ENCODE assay signal across 8 cellular contexts in the genomic region with DNA sequence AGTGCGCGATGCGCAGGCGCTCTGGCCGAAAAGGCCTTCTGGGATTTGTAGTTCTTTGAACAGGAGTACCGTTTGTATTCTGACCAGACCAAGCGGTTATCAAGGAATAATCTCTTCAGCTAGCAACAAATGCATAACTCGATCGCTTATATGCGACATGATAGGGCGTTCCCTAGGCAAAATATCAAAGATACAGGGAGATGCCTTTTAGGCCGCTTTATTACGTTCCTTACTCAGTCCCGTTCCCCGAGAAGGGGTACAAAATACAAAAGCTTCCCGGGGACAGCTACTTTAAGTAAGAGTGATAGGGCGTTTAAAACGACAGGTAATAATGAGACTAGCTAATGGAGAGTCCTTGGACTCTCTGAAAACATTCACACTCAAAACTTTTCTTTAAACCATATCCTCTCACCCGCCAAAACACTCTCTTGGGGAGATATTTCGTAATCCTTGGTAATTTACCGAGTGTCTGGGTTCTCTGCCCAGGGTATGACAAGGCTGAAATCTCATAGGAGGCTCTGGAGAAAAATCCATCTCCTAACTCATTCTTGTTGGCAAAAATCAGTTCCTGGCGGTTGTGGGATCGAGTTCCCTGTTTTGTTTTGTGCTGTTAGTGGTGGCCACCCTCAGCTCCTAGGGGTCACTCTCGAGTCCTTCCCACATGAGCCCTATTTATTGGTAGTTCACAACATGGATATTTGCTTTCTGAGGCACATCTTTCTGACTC. TPM values are rescaled to one million over a fixed set of nuclear protein-coding genes. Genes with fewer than 3 reads are reported as not detected.
DNase-seq lines count a peak whose midpoint lies in the region; ATAC-seq and TF ChIP-seq lines count a peak whose summit lies in the region.

No MANE protein-coding gene starts in this region.

- H3K4me3 ChIP-seq in astrocyte of the spinal cord (ENCODE audit: low read depth, low read length), result peak overlapping the region; percentile 77

- intact Hi-C loops in CD14-positive monocyte (cut with micrococcal nuclease), result loop anchor here (2.0 to 5.0 kb wide), 4 partner anchors 41 to 305 kb away; partner anchors contain the start of genes ADCK1 (in 2 of the 2), ALKBH1 (in 1 of the 2), SLIRP (in 1 of the 2) and VIPAS39 (in 1 of the 2)

- H3K27me3 Mint-ChIP-seq in CD14-positive monocyte (ENCODE audit: low read depth in 3 of 3), result peaks cover 2 to 3% (median 2%) of the 10 kb centered on the region in 3 donors

- in situ Hi-C loops in astrocyte of the spinal cord (cut with HindIII; ENCODE audit: low sequenced_read_pairs), result no loop called here

- peaks cover 12 to 13% of the 10 kb centered on the region in 2 donors for H3K36me3 Mint-ChIP-seq in CD14-positive monocyte

- peak; percentile 29 for TF ChIP-seq CTCF in CD14-positive monocyte (IDR thresholded peaks at IDR 0.05)
- peak; percentile 23 for TF ChIP-seq CTCF in astrocyte of the spinal cord (IDR thresholded peaks at IDR 0.05; ENCODE audit: low read depth, low read length)

- H3K27ac Mint-ChIP-seq in CD14-positive monocyte, result peak overlapping the region; percentile 34 to 99 (median 97)

- H3K4me1 Mint-ChIP-seq in CD14-positive monocyte, result peaks cover 32% of the 10 kb centered on the region

- DNase-seq in CD14-positive monocyte (ENCODE audit: low spot score) (no peak), NOMO-1 treated with DMSO at 0.1 percent for 48 hours (lab: John Stamatoyannopoulos, UW; ENCODE audit: unreplicated experiment) (peak; percentile 97), astrocyte of the spinal cord (ENCODE audit: low read depth, low spot score) (no peak), hippocampal formation (lab: John Stamatoyannopoulos, UW) (peak; percentile 11 to 97), putamen (ENCODE audit: low spot score) (peak; percentile 34), GM19238 (ENCODE audit: insufficient read length, low spot score) (no peak)

- peak; percentile 21 for ATAC-seq in GM18868 (IDR thresholded peaks at IDR 0.05; ENCODE audit: unreplicated experiment)
- ATAC-seq in HG03139 (IDR thresholded peaks at IDR 0.05; ENCODE audit: unreplicated experiment), result peak; percentile 22

- peak overlapping the region; percentile 93 to 97 for H3K4me3 Mint-ChIP-seq in CD14-positive monocyte

- peaks cover 0 to 2% (median 0%) of the 10 kb centered on the region in 7 donors for H3K9me3 Mint-ChIP-seq in CD14-positive monocyte

RNA-seq across cellular contexts. Expression of gene SNW1, which starts 0.4 kb away (rescaled TPM):
- 10 to 100 TPM; 50.6 to 74.6 TPM for polyA plus RNA-seq in CD14-positive monocyte

RNA-seq across cellular contexts. Expression of gene ADCK1, which starts 38.5 kb away (rescaled TPM):
- 1 to 10 TPM; 3.7 to 5.4 TPM for polyA plus RNA-seq in CD14-positive monocyte

RNA-seq across cellular contexts. Expression of gene SLIRP, which starts 53.5 kb away (rescaled TPM):
- polyA plus RNA-seq in CD14-positive monocyte, result 100 to 1,000 TPM; 323 to 402 TPM

RNA-seq across cellular contexts. Expression of gene ALKBH1, which starts 53.5 kb away (rescaled TPM):
- 1 to 10 TPM; 3.4 to 4.2 TPM for polyA plus RNA-seq in CD14-positive monocyte

Comparison
In these comparisons a context has a peak if more than half of its experiments do, and no peak if none do; other contexts are left out.
1. DNase-seq: peak in NOMO-1 treated with DMSO at 0.1 percent for 48 hours (single experiment), hippocampal formation (2 of 2) and putamen (single experiment); none in CD14-positive monocyte (single experiment), astrocyte of the spinal cord (single experiment) and GM19238 (single experiment).